ENCODE assay signal across 7 cellular contexts in genomic region chr1:118247593-118247992, GRCh38.
DNase-seq lines count a peak whose midpoint lies in the region; ATAC-seq and TF ChIP-seq lines count a peak whose summit lies in the region.

No MANE protein-coding gene starts in this region.

- ATAC-seq in GM18868 (IDR thresholded peaks at IDR 0.05; ENCODE audit: unreplicated experiment): peak; percentile 75
- no peak for ATAC-seq in naive thymus-derived CD4-positive, alpha-beta T cell

- TF ChIP-seq CTCF in cardiac fibroblast (IDR thresholded peaks at IDR 0.05; ENCODE audit: low read depth, low read length): peak; percentile 33

- no peaks in the 10 kb centered on the region for H3K27me3 ChIP-seq in naive thymus-derived CD4-positive, alpha-beta T cell (ENCODE audit: control insufficient read depth in 2 of 2, insufficient read depth in 2 of 2, low read length in 2 of 2)

- H3K27me3 Mint-ChIP-seq in naive thymus-derived CD4-positive, alpha-beta T cell: no peaks in the 10 kb centered on the region

- H3K36me3 Mint-ChIP-seq in naive thymus-derived CD4-positive, alpha-beta T cell: no peaks in the 10 kb centered on the region

- H3K4me1 Mint-ChIP-seq in naive thymus-derived CD4-positive, alpha-beta T cell: no peaks in the 10 kb centered on the region

- DNase-seq in NCI-H187 treated with DMSO at 0.1 percent for 48 hours (lab: John Stamatoyannopoulos, UW): peak; percentile 66
- peak in 1 of 2 donors; percentile 16 for DNase-seq in cardiac fibroblast (ENCODE audit: low read depth in 2 of 2)
- DNase-seq in retina: peak; percentile 15
- no peak for DNase-seq in ecto neural progenitor cell (ENCODE audit: low spot score)
- DNase-seq in NCI-H2107 treated with DMSO at 0.1 percent for 48 hours (lab: John Stamatoyannopoulos, UW; ENCODE audit: unreplicated experiment): no peak
- DNase-seq in naive thymus-derived CD4-positive, alpha-beta T cell: no peak

- intact Hi-C loops in naive thymus-derived CD4-positive, alpha-beta T cell (cut with micrococcal nuclease): no loop called here

- no peak overlapping the region for H3K27ac ChIP-seq in naive thymus-derived CD4-positive, alpha-beta T cell (ENCODE audit: low read depth, low read length)

- no peak overlapping the region for H3K4me3 Mint-ChIP-seq in naive thymus-derived CD4-positive, alpha-beta T cell

- no peaks in the 10 kb centered on the region for H3K36me3 ChIP-seq in naive thymus-derived CD4-positive, alpha-beta T cell (ENCODE audit: control insufficient read depth in 2 of 3, insufficient read depth in 3 of 3, low read length in 3 of 3)

- CTCF ChIA-PET in naive thymus-derived CD4-positive, alpha-beta T cell (lab: Charles Lee): no interaction called here

- POLR2A ChIA-PET in naive thymus-derived CD4-positive, alpha-beta T cell (lab: Charles Lee): no interaction called here

- no peak overlapping the region for H3K27ac Mint-ChIP-seq in naive thymus-derived CD4-positive, alpha-beta T cell

- no peak overlapping the region for H3K4me3 ChIP-seq in cardiac fibroblast (replicated peaks in 1 of 2; ENCODE audit: low read depth in 2 of 2, low read length in 2 of 2)
- H3K4me3 ChIP-seq in naive thymus-derived CD4-positive, alpha-beta T cell (ENCODE audit: low read length): no peak overlapping the region

- H3K9me3 Mint-ChIP-seq in naive thymus-derived CD4-positive, alpha-beta T cell: peaks cover 0 to 8% (median 4%) of the 10 kb centered on the region in 11 donors

- no peaks in the 10 kb centered on the region for H3K9me3 ChIP-seq in naive thymus-derived CD4-positive, alpha-beta T cell (ENCODE audit: control insufficient read depth in 2 of 3, low read length in 3 of 3)

- H3K4me1 ChIP-seq in naive thymus-derived CD4-positive, alpha-beta T cell (ENCODE audit: control insufficient read depth in 2 of 2, insufficient read depth in 2 of 2, low read length in 2 of 2): no peaks in the 10 kb centered on the region

Comparison
In these comparisons a context has a peak if more than half of its experiments do, and no peak if none do; other contexts are left out.
1. DNase-seq: peak in NCI-H187 treated with DMSO at 0.1 percent for 48 hours (single experiment) and retina (single experiment); none in ecto neural progenitor cell (single experiment), NCI-H2107 treated with DMSO at 0.1 percent for 48 hours (single experiment) and naive thymus-derived CD4-positive, alpha-beta T cell (0 of 9).